ENCODE assay signal across 8 cellular contexts in the genomic region with DNA sequence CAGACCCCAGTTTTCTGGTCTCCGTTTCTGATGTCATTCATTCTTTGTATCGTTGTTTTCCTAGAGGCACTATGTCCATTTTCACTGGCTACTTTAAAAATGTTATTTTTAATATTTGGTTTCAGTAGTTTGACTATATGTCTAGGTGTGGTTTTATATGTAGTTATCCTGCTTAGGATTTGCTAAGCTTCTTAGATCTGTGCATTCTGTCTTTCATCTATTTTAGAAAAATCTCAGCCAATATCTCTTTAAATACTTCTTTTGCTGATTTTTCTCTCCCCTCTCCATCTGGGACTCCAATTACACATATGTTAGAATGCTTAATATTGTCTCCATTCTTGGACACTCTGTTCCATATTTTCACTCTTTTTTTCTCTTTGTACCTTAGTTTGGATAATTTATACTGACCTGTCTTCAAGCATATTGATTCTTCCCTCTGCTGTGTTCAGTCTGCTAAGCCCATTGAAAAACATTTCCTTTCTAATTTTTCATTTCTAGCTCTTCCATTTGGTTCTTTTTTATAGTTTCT.
"Had no signal": no experiment of that assay in that cellular context is flagged by ENCODE, and none has a peak within 500 bp of the region (broad histone marks: within the 10 kb centered on the region; RNA-seq: fewer than 3 reads in every experiment).

No MANE protein-coding gene starts in this region.

- H3K4me3 ChIP-seq: GM12878 had no signal

- DNase-seq: GDM1, GF-D8 had no signal

- ATAC-seq: GM12878 had no signal

- FAIRE-seq: G401.6, GM12878, GM12891, GM12892, GM18507, GM19239 had no signal
